Comparison of ENCODE assay signal across 9 cellular contexts in genomic region chr7:16754869-16755317, GRCh38. TPM values are rescaled to one million over a fixed set of nuclear protein-coding genes. Genes with fewer than 3 reads are reported as not detected.
DNase-seq lines count a peak whose midpoint lies in the region; ATAC-seq and TF ChIP-seq lines count a peak whose summit lies in the region.
"Had no signal": no experiment of that assay in that cellular context is flagged by ENCODE, and none has a peak within 500 bp of the region (broad histone marks: within the 10 kb centered on the region; RNA-seq: fewer than 3 reads in every experiment).

No MANE protein-coding gene starts in this region.

- no peak overlapping the region for H2BK20ac ChIP-seq in H9 (ENCODE audit: low read depth, low read length, poor library complexity, severe bottlenecking)

- no peaks in the 10 kb centered on the region; a peak in 1 of 7 replicates for H3K36me3 Mint-ChIP-seq in H9 (ENCODE audit: insufficient read depth in 1 of 3, low read depth in 3 of 3)
- peaks cover 6% of the 10 kb centered on the region for H3K36me3 Mint-ChIP-seq in progenitor cell of endocrine pancreas (ENCODE audit: insufficient read depth)

- H4K91ac ChIP-seq in H9 (ENCODE audit: insufficient read length, low read depth, low read length) = no peak overlapping the region

- H3K23me2 ChIP-seq in H9 (ENCODE audit: insufficient read length, low read depth, low read length, poor library complexity, severe bottlenecking) = peaks cover 14% of the 10 kb centered on the region

- no peak overlapping the region for H2AK5ac ChIP-seq in H9 (ENCODE audit: insufficient read length, low read length)

- H3K23ac ChIP-seq in H9 (ENCODE audit: insufficient read length, low read depth, low read length) = no peak overlapping the region

- H2BK5ac ChIP-seq in H9 (ENCODE audit: insufficient read length, low read length) = no peak overlapping the region

- no peaks in the 10 kb centered on the region for H3K9me2 ChIP-seq in OCI-LY7 (ENCODE audit: insufficient read depth, low read length)

- H3K27ac ChIP-seq in H9 (ENCODE audit: insufficient read length, low read depth, low read length) (no peak overlapping the region), OCI-LY7 (ENCODE audit: low read depth, low read length, poor library complexity, severe bottlenecking) (no peak overlapping the region), ovary (no peak overlapping the region)

- H3K27ac Mint-ChIP-seq in H9 (no peak overlapping the region), progenitor cell of endocrine pancreas (peak overlapping the region; percentile 95)

- H3T11ph ChIP-seq in H9 (ENCODE audit: low read length) = no peak overlapping the region

- DNase-seq in H9 = no peak
- no peak for DNase-seq in OCI-LY7 (ENCODE audit: low spot score)
- peak; percentile 36 for DNase-seq in epithelial cell of esophagus (ENCODE audit: low read depth)
- no peak for DNase-seq in progenitor cell of endocrine pancreas (ENCODE audit: low spot score, unreplicated experiment)
- no peak for DNase-seq in activated effector memory CD4-positive, alpha-beta T cell treated with Interleukin-2 at 50 U/mL for 16 hours
- no peak for DNase-seq in ovary
- no peak for DNase-seq in occipital lobe (lab: John Stamatoyannopoulos, UW)
- DNase-seq: activated CD4-positive, alpha-beta T cell treated with anti-CD3 and anti-CD28 coated beads, Interleukin-2, amount 50 U/mL, for 1 hour had no signal

- H2BK12ac ChIP-seq in H9 (ENCODE audit: insufficient read length, low read depth, low read length) = no peak overlapping the region

- H4K20me1 ChIP-seq in H9 (ENCODE audit: control insufficient read depth, insufficient read depth, insufficient read length) (no peaks in the 10 kb centered on the region), OCI-LY7 (ENCODE audit: insufficient read depth, low read length) (no peaks in the 10 kb centered on the region)

- peak overlapping the region; percentile 72 to 91 for H3K4me3 Mint-ChIP-seq in H9
- H3K4me3 Mint-ChIP-seq in progenitor cell of endocrine pancreas (ENCODE audit: low read depth) = peak overlapping the region; percentile 88

- no peak overlapping the region for H3K14ac ChIP-seq in H9 (ENCODE audit: insufficient read depth, low read length)

- no peaks in the 10 kb centered on the region for H3K36me3 ChIP-seq in OCI-LY7 (ENCODE audit: insufficient read depth, low read length)
- H3K36me3 ChIP-seq in ovary = no peaks in the 10 kb centered on the region

- no peak overlapping the region for H2BK15ac ChIP-seq in H9 (ENCODE audit: low read depth, low read length)

- no peaks in the 10 kb centered on the region for H3K9me3 ChIP-seq in H9 (ENCODE audit: control insufficient read depth, low read depth, low read length)
- H3K9me3 ChIP-seq in OCI-LY7 (ENCODE audit: low read length) = 0 out of 2 replicates have a peak, but pooled peaks cover 8% of the 10 kb centered on the region
- no peaks in the 10 kb centered on the region for H3K9me3 ChIP-seq in ovary

- H3K4me3 ChIP-seq in OCI-LY7 (ENCODE audit: low read depth, low read length, poor library complexity, severe bottlenecking) (peak overlapping the region; percentile 93), epithelial cell of esophagus (ENCODE audit: low read length) (peak overlapping the region; percentile 91), ovary (no peak overlapping the region)

- H3K4me2 ChIP-seq in H9 (ENCODE audit: insufficient read depth, insufficient read length, low read length) (peak overlapping the region; percentile 68), OCI-LY7 (ENCODE audit: low read length) (peak overlapping the region; percentile 82)

- H3K79me2 ChIP-seq in H9 (ENCODE audit: insufficient read depth, low read length) (no peaks in the 10 kb centered on the region), OCI-LY7 (ENCODE audit: insufficient read depth, low read depth, low read length) (0 out of 2 replicates have a peak, but pooled peaks cover 4% of the 10 kb centered on the region)

- H2BK120ac ChIP-seq in H9 (ENCODE audit: low read depth, low read length, poor library complexity, severe bottlenecking) = no peak overlapping the region

- H3K9me3 Mint-ChIP-seq in H9 = no peaks in the 10 kb centered on the region
- no peaks in the 10 kb centered on the region for H3K9me3 Mint-ChIP-seq in progenitor cell of endocrine pancreas (ENCODE audit: low read depth)

- H3K27me3 ChIP-seq in H9 (ENCODE audit: insufficient read depth, low read length) (no peaks in the 10 kb centered on the region), ovary (no peaks in the 10 kb centered on the region)

- TF ChIP-seq CTCF in H9 (conservative IDR thresholded peaks at IDR 0.05) (no peak), OCI-LY7 (conservative IDR thresholded peaks at IDR 0.05; ENCODE audit: low read length) (no peak), epithelial cell of esophagus (IDR thresholded peaks at IDR 0.05; ENCODE audit: insufficient read depth, low read depth, low read length, missing control alignments) (no peak), progenitor cell of endocrine pancreas (IDR thresholded peaks at IDR 0.05; ENCODE audit: unreplicated experiment) (no peak), ovary (IDR thresholded peaks at IDR 0.05) (no peak)

- H3K27me3 Mint-ChIP-seq in H9 (ENCODE audit: low read depth) = peaks cover 16% of the 10 kb centered on the region
- H3K27me3 Mint-ChIP-seq in progenitor cell of endocrine pancreas = no peaks in the 10 kb centered on the region

- intact Hi-C loops in OCI-LY7 (cut with micrococcal nuclease; ENCODE audit: unreplicated experiment) = loop anchor here (5.0 kb wide), 1 partner anchor 108 kb away; the partner anchor contains the start of genes ANKMY2 and BZW2
- intact Hi-C loops in ovary (cut with DNase I) = no loop called here

- H4K8ac ChIP-seq in H9 (replicated peaks; ENCODE audit: insufficient read length, low read depth, low read length) = no peak overlapping the region

- no peak for TF ChIP-seq POLR2A in ovary (IDR thresholded peaks at IDR 0.05)

- no peak overlapping the region for H3K56ac ChIP-seq in H9 (ENCODE audit: insufficient read length, low read depth, low read length)

- no CpG with 5 or more reads among the region's 5 CpGs for WGBS in H9 (ENCODE audit: extremely low coverage, insufficient read length, low lambda C conversion rate)
- 89 to 94% (median 90%) methylated on average over 5 of the region's 5 CpGs for WGBS in ovary, 3 donors

- H3K4ac ChIP-seq in H9 (ENCODE audit: low read depth, low read length) = no peak overlapping the region

- CTCF ChIA-PET in OCI-LY7 (lab: Charles Lee; ENCODE audit: unreplicated experiment) = no interaction called here

- H3K4me1 Mint-ChIP-seq in H9 = peaks cover 21 to 25% of the 10 kb centered on the region in 2 experiments
- H3K4me1 Mint-ChIP-seq in progenitor cell of endocrine pancreas (ENCODE audit: low read depth) = peaks cover 26% of the 10 kb centered on the region

- H3K79me1 ChIP-seq in H9 (ENCODE audit: insufficient read depth, low read depth, low read length, poor library complexity, severe bottlenecking) = no peaks in the 10 kb centered on the region

- no peak overlapping the region for H4K5ac ChIP-seq in H9 (ENCODE audit: insufficient read length, low read depth, low read length)

- TF ChIP-seq EP300 in ovary (IDR thresholded peaks at IDR 0.05) = no peak

- H3K4me1 ChIP-seq in H9 (ENCODE audit: insufficient read depth, low read length) (no peaks in the 10 kb centered on the region), OCI-LY7 (ENCODE audit: insufficient read depth, low read length, poor library complexity, severe bottlenecking) (peaks cover 31% of the 10 kb centered on the region), ovary (ENCODE audit: insufficient read depth) (peaks cover 4% of the 10 kb centered on the region)

- H3K18ac ChIP-seq in H9 (ENCODE audit: insufficient read length, low read depth, low read length) = no peak overlapping the region

- H2AFZ ChIP-seq in H9 (ENCODE audit: low read length) (no peak overlapping the region), OCI-LY7 (ENCODE audit: low read length) (peak overlapping the region; percentile 73; the same call in 1 of the 2 replicates)

- peak overlapping the region; percentile 14 for H3K9ac ChIP-seq in H9 (ENCODE audit: extremely low read depth, insufficient read length, low read length)

- BruUV-seq in OCI-LY7 (replicated peaks; lab: Mats Ljungman, UMichigan) = no TSS peak

- POLR2A ChIA-PET in OCI-LY7 (lab: Charles Lee) = interaction anchor here (0.6 to 1.4 kb wide), 4 partner anchors 15 to 425 kb away, joined by 3 to 6 read pairs (median 4); no protein-coding TSS in a partner anchor

- no peak for ATAC-seq in HG03108 (IDR thresholded peaks at IDR 0.05; ENCODE audit: unreplicated experiment)

RNA-seq across cellular contexts. Expression of gene TSPAN13, which starts 1.3 kb away (rescaled TPM):
- total RNA-seq in H9 (2021) (16.4 and 18.7 TPM in 2 replicates), OCI-LY7 (2022) (12.2 and 14.1 TPM in 2 replicates), progenitor cell of endocrine pancreas (112 and 116 TPM in 2 replicates), ovary (10 to 100 TPM in 1 of 7 donors, 1 to 10 TPM in 5, under 1 TPM in 1; 0.72 to 23.4 (median 3.7) TPM), occipital lobe (91.9 TPM)
- total RNA-seq in OCI-LY7 (2014; rRNA removed; shearing (Covaris generic)) = 4.5 and 5.0 TPM in 2 replicates
- polyA plus RNA-seq in ovary = 1 to 10 TPM; 4.2 to 8.1 TPM

RNA-seq across cellular contexts. Expression of gene AGR2, which starts 49.9 kb away (rescaled TPM):
- total RNA-seq in H9 (2021) (not detected in 2 replicates), OCI-LY7 (2022) (not detected in 2 replicates), progenitor cell of endocrine pancreas (25.8 and 56.3 TPM in 2 replicates), ovary (10 to 100 TPM in 1 of 7 donors, 1 to 10 TPM in 4, not detected in 2; 1.3 to 64.3 (median 4.6) TPM), occipital lobe (1.7 TPM)
- not detected in 2 replicates for total RNA-seq in OCI-LY7 (2014; rRNA removed; shearing (Covaris generic))
- under 1 TPM in 1 of 2 donors, not detected in 1; 0.07 TPM for polyA plus RNA-seq in ovary
